In the genomic region with DNA sequence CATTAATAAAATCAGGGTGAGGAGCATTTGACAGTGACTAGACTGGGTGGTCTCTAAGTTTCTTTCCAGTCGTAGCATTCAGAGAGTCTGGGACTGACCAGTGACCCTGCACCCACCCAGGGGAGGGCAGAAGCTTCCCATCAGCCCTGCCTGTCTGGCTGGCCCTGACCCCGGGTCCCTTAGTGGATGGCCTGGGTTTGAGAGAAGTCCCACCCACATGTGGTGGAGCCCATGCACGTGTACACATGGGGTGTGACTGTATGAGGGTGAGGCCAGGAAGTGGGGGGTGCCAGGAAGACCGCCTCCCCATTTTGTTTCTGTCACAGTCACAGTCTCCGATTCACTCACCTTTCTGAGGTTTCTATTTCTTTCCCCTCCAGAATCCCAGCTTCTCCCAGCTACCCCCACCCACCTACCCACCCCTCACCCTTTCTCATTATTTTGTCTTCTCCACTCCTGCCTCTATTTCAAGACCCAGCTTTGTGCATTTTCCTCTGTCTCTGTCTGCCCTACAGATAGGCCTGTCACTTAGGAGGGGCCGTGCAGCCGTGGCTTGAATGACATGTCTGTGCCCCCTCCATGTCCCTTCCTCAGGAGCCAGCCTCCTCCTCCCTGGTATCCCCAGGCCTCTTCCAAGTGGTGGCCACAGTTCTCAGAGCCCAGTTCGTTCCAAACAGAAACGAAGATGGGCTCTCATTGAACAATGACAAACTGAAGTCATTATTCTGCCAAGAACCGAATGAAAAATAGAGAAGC, we compare ENCODE assay signal across 27 cellular contexts. TPM values are rescaled to one million over a fixed set of nuclear protein-coding genes. Genes with fewer than 3 reads are reported as not detected.
"Had no signal": no experiment of that assay in that cellular context is flagged by ENCODE, and none has a peak within 500 bp of the region (broad histone marks: within the 10 kb centered on the region; RNA-seq: fewer than 3 reads in every experiment).

No MANE protein-coding gene starts in this region.

- H3K4me2 ChIP-seq: SK-N-SH had no signal

- H3K4me3 Mint-ChIP-seq: activated B cell treated with CpG ODN at 0.5 μM for 24 hours; activated CD4-positive, alpha-beta T cell treated with anti-CD3 and anti-CD28 coated beads, Interleukin-2, amount 10 ng/mL, durations not matched to agents 24 days and 14 days; activated CD8-positive, alpha-beta memory T cell treated with anti-CD3 and anti-CD28 coated beads, Interleukin-2, amount 10 ng/mL, durations not matched to agents 7 days and 5 days; activated naive CD4-positive, alpha-beta T cell treated with anti-CD3 and anti-CD28 coated beads, Interleukin-2, amount 50 U/mL, for 24 hours; activated T-cell treated with anti-CD3 and anti-CD28 coated beads, Interleukin-2, amount 50 U/mL, for 24 hours; activated T-helper 1 cell treated with anti-CD3 and anti-CD28 coated beads, Interleukin-12 subunit alpha, Interleukin-12 subunit beta, Interleukin-2, Interleukin-4 antibody, amounts not matched to agents 30 ng/mL and 10 ng/mL and 1 ng/mL, durations not matched to agents 14 hours and 24 hours and 36 hours had no signal

- H3K4me3 ChIP-seq: MG63, Peyer's patch, SJCRH30 had no signal

- H3K4me1 ChIP-seq: SJCRH30 had no signal

- DNase-seq: activated B cell treated with CpG ODN at 0.5 μM for 24 hours; activated CD4-positive, alpha-beta T cell treated with anti-CD3 and anti-CD28 coated beads for 1 hour; activated CD4-positive, alpha-beta T cell treated with anti-CD3 and anti-CD28 coated beads, Interleukin-2, amount 10 ng/mL, durations not matched to agents 24 days and 14 days; activated CD4-positive, alpha-beta T cell treated with anti-CD3 and anti-CD28 coated beads, Interleukin-2, amount 50 U/mL, for 48 hours; activated CD8-positive, alpha-beta memory T cell treated with anti-CD3 and anti-CD28 coated beads, Interleukin-2, amount 10 ng/mL, durations not matched to agents 7 days and 5 days; activated effector memory CD4-positive, alpha-beta T cell treated with Interleukin-2 at 50 U/mL for 16 hours; activated naive CD4-positive, alpha-beta T cell; activated T-cell treated with anti-CD3 and anti-CD28 coated beads, Interleukin-2, amount 50 U/mL, for 24 hours; MG63; MV-4-11; NCI-H1092 treated with DMSO at 0.1 percent for 48 hours; NCI-H1417 treated with DMSO at 0.1 percent for 48 hours; NCI-H1694 treated with DMSO at 0.1 percent for 48 hours; NCI-H2029 treated with DMSO at 0.1 percent for 48 hours; NCI-H345; NCI-H510A; NCI-H69; Right ventricle myocardium superior; SJCRH30; SK-N-SH; SW 1271 had no signal

- H3K27ac Mint-ChIP-seq: activated B cell treated with CpG ODN at 0.5 μM for 24 hours; activated CD4-positive, alpha-beta T cell treated with anti-CD3 and anti-CD28 coated beads, Interleukin-2, amount 10 ng/mL, durations not matched to agents 24 days and 14 days; activated CD8-positive, alpha-beta memory T cell treated with anti-CD3 and anti-CD28 coated beads, Interleukin-2, amount 10 ng/mL, durations not matched to agents 7 days and 5 days; activated naive CD4-positive, alpha-beta T cell treated with anti-CD3 and anti-CD28 coated beads, Interleukin-2, amount 50 U/mL, for 24 hours; activated T-cell treated with anti-CD3 and anti-CD28 coated beads, Interleukin-2, amount 50 U/mL, for 24 hours; activated T-helper 1 cell treated with anti-CD3 and anti-CD28 coated beads, Interleukin-12 subunit alpha, Interleukin-12 subunit beta, Interleukin-2, Interleukin-4 antibody, amounts not matched to agents 30 ng/mL and 10 ng/mL and 1 ng/mL, durations not matched to agents 14 hours and 24 hours and 36 hours had no signal

- H3K4me1 Mint-ChIP-seq: activated B cell treated with CpG ODN at 0.5 μM for 24 hours; activated CD4-positive, alpha-beta T cell treated with anti-CD3 and anti-CD28 coated beads, Interleukin-2, amount 10 ng/mL, durations not matched to agents 24 days and 14 days; activated CD8-positive, alpha-beta memory T cell treated with anti-CD3 and anti-CD28 coated beads, Interleukin-2, amount 10 ng/mL, durations not matched to agents 7 days and 5 days; activated naive CD4-positive, alpha-beta T cell treated with anti-CD3 and anti-CD28 coated beads, Interleukin-2, amount 50 U/mL, for 24 hours had no signal

- H3K36me3 Mint-ChIP-seq: activated CD8-positive, alpha-beta memory T cell treated with anti-CD3 and anti-CD28 coated beads, Interleukin-2, amount 10 ng/mL, durations not matched to agents 7 days and 5 days; activated naive CD4-positive, alpha-beta T cell treated with anti-CD3 and anti-CD28 coated beads, Interleukin-2, amount 50 U/mL, for 24 hours had no signal

- H3K27me3 Mint-ChIP-seq: activated CD4-positive, alpha-beta T cell treated with anti-CD3 and anti-CD28 coated beads, Interleukin-2, amount 10 ng/mL, durations not matched to agents 24 days and 14 days; activated CD8-positive, alpha-beta memory T cell treated with anti-CD3 and anti-CD28 coated beads, Interleukin-2, amount 10 ng/mL, durations not matched to agents 7 days and 5 days; activated T-cell treated with anti-CD3 and anti-CD28 coated beads, Interleukin-2, amount 50 U/mL, for 24 hours had no signal

- H3K27ac ChIP-seq: Peyer's patch, RWPE1, SJCRH30 had no signal

- ATAC-seq: activated CD8-positive, alpha-beta memory T cell treated with anti-CD3 and anti-CD28 coated beads, Interleukin-2, amount 10 ng/mL, durations not matched to agents 7 days and 5 days had no signal

- H3K36me3 ChIP-seq: MG63, Peyer's patch, SJCRH30 had no signal

- H3K9me3 ChIP-seq: MG63, Peyer's patch, SJCRH30, SK-N-SH had no signal

- H3K9me2 ChIP-seq: SK-N-SH had no signal

- H3K9me3 Mint-ChIP-seq: activated B cell treated with CpG ODN at 0.5 μM for 24 hours; activated CD4-positive, alpha-beta T cell treated with anti-CD3 and anti-CD28 coated beads, Interleukin-2, amount 10 ng/mL, durations not matched to agents 24 days and 14 days; activated naive CD4-positive, alpha-beta T cell treated with anti-CD3 and anti-CD28 coated beads, Interleukin-2, amount 50 U/mL, for 24 hours; activated T-cell treated with anti-CD3 and anti-CD28 coated beads, Interleukin-2, amount 50 U/mL, for 24 hours; activated T-helper 1 cell treated with anti-CD3 and anti-CD28 coated beads, Interleukin-12 subunit alpha, Interleukin-12 subunit beta, Interleukin-2, Interleukin-4 antibody, amounts not matched to agents 30 ng/mL and 10 ng/mL and 1 ng/mL, durations not matched to agents 14 hours and 24 hours and 36 hours had no signal

- H3K27me3 ChIP-seq: MG63, Peyer's patch had no signal

RNA-seq across cellular contexts. Expression of a gene that starts 13.6 kb away (rescaled TPM):
- total RNA-seq: activated B cell treated with CpG ODN at 0.5 μM for 24 hours; activated CD4-positive, alpha-beta T cell treated with anti-CD3 and anti-CD28 coated beads, Interleukin-2, amount 10 ng/mL, durations not matched to agents 24 days and 14 days; activated CD8-positive, alpha-beta memory T cell treated with anti-CD3 and anti-CD28 coated beads, Interleukin-2, amount 10 ng/mL, durations not matched to agents 7 days and 5 days; activated T-helper 1 cell treated with anti-CD3 and anti-CD28 coated beads, Interleukin-12 subunit alpha, Interleukin-12 subunit beta, Interleukin-2, Interleukin-4 antibody, amounts not matched to agents 30 ng/mL and 10 ng/mL and 1 ng/mL, durations not matched to agents 14 hours and 24 hours and 36 hours; Peyer's patch; Right ventricle myocardium superior; SJCRH30; T-helper 1 cell treated with Interleukin-12 subunit alpha and Interleukin-12 subunit beta and Interleukin-4 antibody, amounts not matched to agents 30 ng/mL and 1 ng/mL, for 36 hours had no signal
- polyA plus RNA-seq: aorta, SK-N-SH had no signal
